ENCODE assay signal across 19 cellular contexts in the genomic region with DNA sequence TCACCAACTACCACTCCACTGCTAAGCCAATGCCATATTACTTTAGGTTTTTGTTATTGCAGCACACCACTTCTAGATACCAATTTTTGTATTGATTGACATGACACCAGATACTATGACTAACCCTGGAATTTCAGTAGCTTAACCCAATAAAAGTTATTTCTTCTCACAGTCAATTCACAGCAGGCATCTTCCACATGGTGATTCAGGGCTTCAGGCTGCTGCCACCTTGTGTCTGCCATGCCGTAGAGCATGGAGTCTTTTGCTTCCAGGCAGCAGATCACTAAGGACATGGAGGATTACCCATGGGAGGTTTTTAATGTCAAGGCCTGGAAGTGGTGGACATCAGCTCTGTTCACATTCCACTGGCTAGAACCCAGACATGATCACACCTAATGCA. TPM values are rescaled to one million over a fixed set of nuclear protein-coding genes. Genes with fewer than 3 reads are reported as not detected.
DNase-seq lines count a peak whose midpoint lies in the region; ATAC-seq and TF ChIP-seq lines count a peak whose summit lies in the region.
"Had no signal": no experiment of that assay in that cellular context is flagged by ENCODE, and none has a peak within 500 bp of the region (broad histone marks: within the 10 kb centered on the region; RNA-seq: fewer than 3 reads in every experiment).

No MANE protein-coding gene starts in this region.

- H2AFZ ChIP-seq in GM23338 (no peak overlapping the region), PC-3 (ENCODE audit: low read length) (no peak overlapping the region)

- H3K79me2 ChIP-seq in GM23338 (replicated peaks; ENCODE audit: insufficient read depth) (no peaks in the 10 kb centered on the region), PC-3 (ENCODE audit: low read length) (no peaks in the 10 kb centered on the region)

- no peak for DNase-seq in BE2C
- DNase-seq in GM23338 (ENCODE audit: low spot score) = peak; percentile 40
- peak; percentile 40 for DNase-seq in PC-3
- DNase-seq in epithelial cell of esophagus (ENCODE audit: low read depth) = peak; percentile 64
- DNase-seq in germinal center (ENCODE audit: low spot score) = no peak
- no peak for DNase-seq in T-cell
- DNase-seq in coronary artery (ENCODE audit: low spot score) = no peak
- DNase-seq in stimulated activated CD4-positive, alpha-beta T cell treated with anti-CD3 and anti-CD28 coated beads, Interleukin-1b, Interleukin-23, amount 100 ng/mL, for 48 hours = no peak
- DNase-seq: activated CD4-positive, CD25-positive, alpha-beta regulatory T cell treated with anti-CD3 and anti-CD28 coated beads, Interleukin-2, amount 50 U/mL, for 72 hours; activated CD8-positive, alpha-beta memory T cell treated with anti-CD3 and anti-CD28 coated beads, Interleukin-2, amount 50 U/mL, for 48 hours; hippocampal formation; left ventricle myocardium superior; natural killer cell; sigmoid colon; stimulated activated CD4-positive, alpha-beta T cell treated with anti-CD3 and anti-CD28 coated beads, Interleukin-4, amount 100 ng/mL, for 4 hours had no signal

- no peak overlapping the region for H3K4me2 ChIP-seq in GM23338
- H3K4me2 ChIP-seq in PC-3 (ENCODE audit: low read length) = no peak overlapping the region

- no peak overlapping the region for H3K9ac ChIP-seq in PC-3 (ENCODE audit: low read length)

- POLR2A ChIA-PET in PC-3 (lab: Charles Lee; ENCODE audit: unreplicated experiment) = no interaction called here
- POLR2A ChIA-PET in T-cell (lab: Charles Lee) = no interaction called here

- CTCF ChIA-PET in PC-3 (lab: Charles Lee) = interaction anchor here (0.7 kb wide), 1 partner anchor 123 kb away, joined by 3 read pairs; no protein-coding TSS in a partner anchor
- CTCF ChIA-PET in T-cell (lab: Charles Lee) = interaction anchor here in 1 of 2 donors (0.6 to 0.9 kb wide), 2 partner anchors 8 to 124 kb away, joined by 3 to 4 read pairs; no protein-coding TSS in a partner anchor

- no peaks in the 10 kb centered on the region; the same call in 1 of the 2 replicates for H3K9me3 ChIP-seq in BE2C
- H3K9me3 ChIP-seq in PC-3 (ENCODE audit: low read length) = no peaks in the 10 kb centered on the region

- no TSS peak for BruUV-seq in PC-3 (replicated peaks; lab: Mats Ljungman, UMichigan)

- ATAC-seq in GM23338 = peak; percentile 44; the same call in 1 of the 3 replicates
- ATAC-seq in PC-3 = 0 out of 2 replicates have a peak, but pooled peaks have one; percentile 28
- ATAC-seq in T-cell (replicated peaks in 1 of 4) = no peak
- ATAC-seq: left ventricle myocardium superior; natural killer cell; stimulated activated effector memory CD8-positive, alpha-beta T cell treated with anti-CD3 and anti-CD28 coated beads, Interleukin-12 subunit alpha, Interleukin-12 subunit beta, amount 100 ng/mL, for 72 hours had no signal

- no peaks in the 10 kb centered on the region for H3F3A ChIP-seq in GM23338 (replicated peaks; ENCODE audit: low read depth)
- H3F3A ChIP-seq in PC-3 (ENCODE audit: low read length, unreplicated experiment) = peaks cover 5% of the 10 kb centered on the region

- H3K9me3 Mint-ChIP-seq in GM23338 (peaks cover 39% of the 10 kb centered on the region), T-cell (peaks cover 0 to 12% (median 2%) of the 10 kb centered on the region in 3 donors)

- H3K4me3 Mint-ChIP-seq in GM23338 = no peak overlapping the region
- no peak overlapping the region for H3K4me3 Mint-ChIP-seq in T-cell
- H3K4me3 Mint-ChIP-seq: activated naive CD4-positive, alpha-beta T cell treated with anti-CD3 and anti-CD28 coated beads, Interleukin-2, amount 50 U/mL, for 24 hours; CD14-positive monocyte; central memory CD8-positive, alpha-beta T cell; natural killer cell; stimulated activated effector memory CD8-positive, alpha-beta T cell treated with anti-CD3 and anti-CD28 coated beads, Interleukin-12 subunit alpha, Interleukin-12 subunit beta, amount 100 ng/mL, for 72 hours had no signal

- H3K27ac ChIP-seq in GM23338 (ENCODE audit: low read depth) (no peak overlapping the region), PC-3 (ENCODE audit: low read length) (no peak overlapping the region), coronary artery (no peak overlapping the region)
- H3K27ac ChIP-seq: sigmoid colon had no signal

- H3K4me1 ChIP-seq in BE2C = no peaks in the 10 kb centered on the region
- peaks cover 7% of the 10 kb centered on the region for H3K4me1 ChIP-seq in GM23338 (ENCODE audit: insufficient read depth)
- H3K4me1 ChIP-seq in PC-3 (ENCODE audit: insufficient read depth, low read length) = peaks cover 20% of the 10 kb centered on the region
- H3K4me1 ChIP-seq: sigmoid colon had no signal

- H4K20me1 ChIP-seq in GM23338 (replicated peaks; ENCODE audit: insufficient read depth) (no peaks in the 10 kb centered on the region), PC-3 (ENCODE audit: low read length) (no peaks in the 10 kb centered on the region)

- H3K9me2 ChIP-seq in GM23338 (ENCODE audit: insufficient read depth) (0 out of 2 replicates have a peak, but pooled peaks cover 2% of the 10 kb centered on the region), PC-3 (replicated peaks; ENCODE audit: low read length) (no peaks in the 10 kb centered on the region)

- peaks cover 2% of the 10 kb centered on the region for H3K27me3 Mint-ChIP-seq in GM23338 (ENCODE audit: insufficient read depth, low read depth, poor library complexity)
- no peaks in the 10 kb centered on the region for H3K27me3 Mint-ChIP-seq in T-cell
- H3K27me3 Mint-ChIP-seq: activated naive CD4-positive, alpha-beta T cell treated with anti-CD3 and anti-CD28 coated beads, Interleukin-2, amount 50 U/mL, for 24 hours; central memory CD8-positive, alpha-beta T cell had no signal

- intact Hi-C loops in PC-3 (cut with micrococcal nuclease) = no loop called here

- H3K4me1 Mint-ChIP-seq in GM23338 (peaks cover 16% of the 10 kb centered on the region), T-cell (peaks cover 17 to 22% (median 20%) of the 10 kb centered on the region in 3 donors)

- no peaks in the 10 kb centered on the region for H3K27me3 ChIP-seq in BE2C
- H3K27me3 ChIP-seq in GM23338 (ENCODE audit: insufficient read depth) = no peaks in the 10 kb centered on the region
- no peaks in the 10 kb centered on the region for H3K27me3 ChIP-seq in PC-3 (ENCODE audit: low read length)
- H3K27me3 ChIP-seq: sigmoid colon had no signal

- H3K27ac Mint-ChIP-seq in GM23338 (no peak overlapping the region), T-cell (no peak overlapping the region)
- H3K27ac Mint-ChIP-seq: activated naive CD4-positive, alpha-beta T cell treated with anti-CD3 and anti-CD28 coated beads, Interleukin-2, amount 50 U/mL, for 24 hours; natural killer cell; stimulated activated effector memory CD8-positive, alpha-beta T cell treated with anti-CD3 and anti-CD28 coated beads, Interleukin-12 subunit alpha, Interleukin-12 subunit beta, amount 100 ng/mL, for 72 hours had no signal

- TF ChIP-seq CTCF in BE2C (IDR thresholded peaks at IDR 0.05; ENCODE audit: low read depth, low read length) (peak; percentile 36), GM23338 (conservative IDR thresholded peaks at IDR 0.05; ENCODE audit: low read depth in 2 of 2) (peak; percentile 44 to 65; a peak in 3 of 4 replicates), PC-3 (conservative IDR thresholded peaks at IDR 0.05; ENCODE audit: low read depth, low read length) (peak; percentile 59), epithelial cell of esophagus (IDR thresholded peaks at IDR 0.05; ENCODE audit: insufficient read depth, low read depth, low read length, missing control alignments) (peak; percentile 43), coronary artery (IDR thresholded peaks at IDR 0.05) (no peak)

- H3K4me3 ChIP-seq in BE2C (ENCODE audit: low read depth, low read length) (no peak overlapping the region), GM23338 (no peak overlapping the region), PC-3 (ENCODE audit: low read length) (no peak overlapping the region), epithelial cell of esophagus (ENCODE audit: low read length) (no peak overlapping the region), coronary artery (no peak overlapping the region)
- H3K4me3 ChIP-seq: sigmoid colon had no signal

- H3K36me3 ChIP-seq in BE2C = no peaks in the 10 kb centered on the region
- H3K36me3 ChIP-seq in GM23338 (ENCODE audit: insufficient read depth) = peaks cover 3% of the 10 kb centered on the region; the same call in 1 of the 2 replicates
- no peaks in the 10 kb centered on the region for H3K36me3 ChIP-seq in PC-3 (ENCODE audit: low read depth, low read length)
- H3K36me3 ChIP-seq: sigmoid colon had no signal

- H3K36me3 Mint-ChIP-seq in GM23338 (ENCODE audit: low read depth) = peaks cover 18% of the 10 kb centered on the region
- H3K36me3 Mint-ChIP-seq in T-cell = no peaks in the 10 kb centered on the region
- H3K36me3 Mint-ChIP-seq: natural killer cell; stimulated activated effector memory CD8-positive, alpha-beta T cell treated with anti-CD3 and anti-CD28 coated beads, Interleukin-12 subunit alpha, Interleukin-12 subunit beta, amount 100 ng/mL, for 72 hours had no signal

RNA-seq across cellular contexts. Expression of a gene that starts 56.4 kb away (rescaled TPM):
- polyA plus RNA-seq in BE2C (2012; ENCODE audit: insufficient read depth, insufficient read length, low read depth) = 15.8 TPM
- total RNA-seq in GM23338 (2014; rRNA removed; shearing (Covaris generic)) = 173 and 189 TPM in 2 replicates
- 74.1 and 84.4 TPM in 2 replicates for polyA plus RNA-seq in GM23338 (2016; fragmentation: Nextera tagmentation; extraction: Ambion mirVana)
- total RNA-seq in PC-3 (2014; rRNA removed) (53.5 and 58.4 TPM in 2 replicates), T-cell (10 to 100 TPM; 50.5 to 61.6 (median 58.7) TPM)

Comparison
In these comparisons a context has a peak if more than half of its experiments do, and no peak if none do; other contexts are left out.
1. DNase-seq: peak in GM23338 (single experiment), PC-3 (single experiment) and epithelial cell of esophagus (single experiment); none in BE2C (single experiment), germinal center (single experiment), T-cell (0 of 34), coronary artery (single experiment) and stimulated activated CD4-positive, alpha-beta T cell treated with anti-CD3 and anti-CD28 coated beads, Interleukin-1b, Interleukin-23, amount 100 ng/mL, for 48 hours (single experiment).
2. ATAC-seq: peak in GM23338 (single experiment) and PC-3 (single experiment); none in T-cell (0 of 4).